8 cellular contexts compared by ENCODE assay signal in the genomic region with DNA sequence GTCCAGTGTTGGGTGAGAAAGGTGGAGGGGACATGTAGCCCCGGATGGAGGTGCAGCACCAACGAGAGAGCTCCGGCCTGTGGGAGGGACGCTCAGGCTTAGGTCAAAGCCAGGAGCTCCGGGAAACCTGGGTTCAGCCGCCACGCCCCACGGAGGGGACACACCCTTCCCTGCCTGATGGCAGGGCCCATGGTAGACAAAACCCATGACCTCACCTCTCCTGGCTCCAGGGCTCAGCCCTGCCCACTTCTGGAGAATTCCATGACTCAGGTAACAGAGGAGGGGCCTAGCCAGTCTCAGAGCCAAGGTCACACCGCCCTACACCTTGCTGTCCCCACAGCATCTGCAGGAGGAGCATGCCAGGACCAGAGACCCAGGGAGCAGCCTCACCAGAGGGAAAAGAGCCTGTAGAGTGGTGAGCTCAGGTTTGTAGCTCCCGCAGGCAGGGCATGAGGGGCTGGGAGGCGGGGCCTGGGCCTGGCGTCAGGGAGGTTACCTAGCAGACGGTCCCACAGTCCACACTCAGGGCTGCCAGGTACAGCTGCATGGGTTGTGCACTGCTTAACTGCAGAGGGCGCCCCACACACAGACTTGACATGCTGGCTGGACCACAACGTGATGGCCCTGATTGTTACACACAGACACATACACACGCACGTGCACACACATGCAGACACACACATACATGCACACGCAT.
DNase-seq lines count a peak whose midpoint lies in the region; ATAC-seq and TF ChIP-seq lines count a peak whose summit lies in the region.

No MANE protein-coding gene starts in this region.

- CTCF ChIA-PET in activated CD8-positive, alpha-beta T cell treated with anti-CD3 and anti-CD28 coated beads, Interleukin-2, amount 10 ng/mL, durations not matched to agents 7 days and 5 days (lab: Charles Lee): interaction anchor here (1.0 to 2.0 kb wide), 6 partner anchors 157 to 425 kb away, joined by 3 to 8 read pairs (median 3); no protein-coding TSS in a partner anchor

- H3K9me3 Mint-ChIP-seq in activated CD8-positive, alpha-beta T cell treated with anti-CD3 and anti-CD28 coated beads, Interleukin-2, amount 10 ng/mL, durations not matched to agents 7 days and 5 days (ENCODE audit: insufficient read depth): no peaks in the 10 kb centered on the region

- peak; percentile 72 for ATAC-seq in activated CD8-positive, alpha-beta T cell treated with anti-CD3 and anti-CD28 coated beads, Interleukin-2, amount 10 ng/mL, durations not matched to agents 7 days and 5 days
- ATAC-seq in GM18858 (IDR thresholded peaks at IDR 0.05; ENCODE audit: unreplicated experiment): no peak
- no peak for ATAC-seq in HG03108 (IDR thresholded peaks at IDR 0.05; ENCODE audit: unreplicated experiment)

- TF ChIP-seq CTCF in LNCaP clone FGC (IDR thresholded peaks at IDR 0.05; ENCODE audit: control insufficient read depth, extremely low read depth, insufficient read depth) (peak; percentile 67), foreskin fibroblast (IDR thresholded peaks at IDR 0.05; ENCODE audit: low read depth, low read length) (peak; percentile 30)

- DNase-seq in DMS 273 (lab: John Stamatoyannopoulos, UW; ENCODE audit: unreplicated experiment) (peak; percentile 68), DMS 273 treated with DMSO at 0.1 percent for 48 hours (lab: John Stamatoyannopoulos, UW) (no peak), LNCaP clone FGC (ENCODE audit: low read depth) (no peak), foreskin fibroblast (peak in 1 of 2 donors; percentile 36), renal cortical epithelial cell (ENCODE audit: low read depth) (peak; percentile 46)
- peak; percentile 75 for DNase-seq in activated CD8-positive, alpha-beta T cell treated with anti-CD3 and anti-CD28 coated beads, Interleukin-2, amount 10 ng/mL, durations not matched to agents 7 days and 5 days

- H3K27me3 Mint-ChIP-seq in activated CD8-positive, alpha-beta T cell treated with anti-CD3 and anti-CD28 coated beads, Interleukin-2, amount 10 ng/mL, durations not matched to agents 7 days and 5 days (ENCODE audit: low read depth): no peaks in the 10 kb centered on the region

- H3K4me3 Mint-ChIP-seq in activated CD8-positive, alpha-beta T cell treated with anti-CD3 and anti-CD28 coated beads, Interleukin-2, amount 10 ng/mL, durations not matched to agents 7 days and 5 days: no peak overlapping the region

- POLR2A ChIA-PET in activated CD8-positive, alpha-beta T cell treated with anti-CD3 and anti-CD28 coated beads, Interleukin-2, amount 10 ng/mL, durations not matched to agents 7 days and 5 days (lab: Charles Lee): no interaction called here

- no peaks in the 10 kb centered on the region for H3K36me3 Mint-ChIP-seq in activated CD8-positive, alpha-beta T cell treated with anti-CD3 and anti-CD28 coated beads, Interleukin-2, amount 10 ng/mL, durations not matched to agents 7 days and 5 days (ENCODE audit: low read depth)

- H3K4me1 Mint-ChIP-seq in activated CD8-positive, alpha-beta T cell treated with anti-CD3 and anti-CD28 coated beads, Interleukin-2, amount 10 ng/mL, durations not matched to agents 7 days and 5 days (ENCODE audit: low read depth): peaks cover 23% of the 10 kb centered on the region

- no peak overlapping the region for H3K27ac Mint-ChIP-seq in activated CD8-positive, alpha-beta T cell treated with anti-CD3 and anti-CD28 coated beads, Interleukin-2, amount 10 ng/mL, durations not matched to agents 7 days and 5 days

- no peak overlapping the region for H3K4me3 ChIP-seq in LNCaP clone FGC (ENCODE audit: low read depth, low read length)
- H3K4me3 ChIP-seq in foreskin fibroblast (ENCODE audit: low read depth in 1 of 2, low read length in 2 of 2): no peak overlapping the region

Comparison
In these comparisons a context has a peak if more than half of its experiments do, and no peak if none do; other contexts are left out.
1. DNase-seq: peak in DMS 273 (single experiment), activated CD8-positive, alpha-beta T cell treated with anti-CD3 and anti-CD28 coated beads, Interleukin-2, amount 10 ng/mL, durations not matched to agents 7 days and 5 days (single experiment) and renal cortical epithelial cell (single experiment); none in DMS 273 treated with DMSO at 0.1 percent for 48 hours (single experiment) and LNCaP clone FGC (single experiment).